ENCODE assay signal across 16 cellular contexts in genomic region chr21:46250146-46250725, GRCh38. TPM values are rescaled to one million over a fixed set of nuclear protein-coding genes. Genes with fewer than 3 reads are reported as not detected.
DNase-seq lines count a peak whose midpoint lies in the region; ATAC-seq lines count a peak whose summit lies in the region.
"Had no signal": no experiment of that assay in that cellular context is flagged by ENCODE, and none has a peak within 500 bp of the region (broad histone marks: within the 10 kb centered on the region; RNA-seq: fewer than 3 reads in every experiment).

No MANE protein-coding gene starts in this region.

- POLR2A ChIA-PET in naive thymus-derived CD8-positive, alpha-beta T cell (lab: Charles Lee): no interaction called here

- no peak for ATAC-seq in naive thymus-derived CD8-positive, alpha-beta T cell
- no peak for ATAC-seq in HG02642 (IDR thresholded peaks at IDR 0.05; ENCODE audit: poor library complexity, unreplicated experiment)
- ATAC-seq: stimulated activated naive B cell treated with anti-CD40 and anti-IgM and Interleukin-4, amounts not matched to agents 10 μg/mL and 1 μg/mL and 100 μg/mL, for 72 hours had no signal

- H3K4me1 Mint-ChIP-seq in activated T-cell treated with anti-CD3 and anti-CD28 coated beads, Interleukin-2, amount 50 U/mL, for 24 hours (ENCODE audit: low read depth): peaks cover 40% of the 10 kb centered on the region
- H3K4me1 Mint-ChIP-seq in IgD-negative memory B cell: peaks cover 9 to 34% (median 28%) of the 10 kb centered on the region in 3 donors
- H3K4me1 Mint-ChIP-seq in activated T-helper 1 cell treated with anti-CD3 and anti-CD28 coated beads, Interleukin-12 subunit alpha, Interleukin-12 subunit beta, Interleukin-2, Interleukin-4 antibody, amounts not matched to agents 30 ng/mL and 10 ng/mL and 1 ng/mL, durations not matched to agents 14 hours and 24 hours and 36 hours (ENCODE audit: low read depth): peaks cover 43% of the 10 kb centered on the region
- H3K4me1 Mint-ChIP-seq in naive thymus-derived CD8-positive, alpha-beta T cell: peaks cover 29 to 47% (median 42%) of the 10 kb centered on the region in 4 donors

- intact Hi-C loops in activated T-helper 1 cell treated with anti-CD3 and anti-CD28 coated beads, Interleukin-12 subunit alpha, Interleukin-12 subunit beta, Interleukin-2, Interleukin-4 antibody, amounts not matched to agents 30 ng/mL and 10 ng/mL and 1 ng/mL, durations not matched to agents 14 hours and 24 hours and 36 hours (cut with micrococcal nuclease): no loop called here

- H3K27ac Mint-ChIP-seq in activated T-cell treated with anti-CD3 and anti-CD28 coated beads, Interleukin-2, amount 50 U/mL, for 24 hours: peak overlapping the region; percentile 42
- H3K27ac Mint-ChIP-seq in IgD-negative memory B cell: peak overlapping the region in 2 of 3 donors; percentile 68 to 80
- H3K27ac Mint-ChIP-seq in activated T-helper 1 cell treated with anti-CD3 and anti-CD28 coated beads, Interleukin-12 subunit alpha, Interleukin-12 subunit beta, Interleukin-2, Interleukin-4 antibody, amounts not matched to agents 30 ng/mL and 10 ng/mL and 1 ng/mL, durations not matched to agents 14 hours and 24 hours and 36 hours: peak overlapping the region; percentile 70
- H3K27ac Mint-ChIP-seq in naive thymus-derived CD8-positive, alpha-beta T cell: peak overlapping the region; percentile 28 to 92 (median 72)
- H3K27ac Mint-ChIP-seq: stimulated activated naive B cell treated with anti-CD40 and anti-IgM and Interleukin-4, amounts not matched to agents 10 μg/mL and 1 μg/mL and 100 μg/mL, for 72 hours had no signal

- H3K9me3 Mint-ChIP-seq in activated T-cell treated with anti-CD3 and anti-CD28 coated beads, Interleukin-2, amount 50 U/mL, for 24 hours: no peaks in the 10 kb centered on the region
- peaks cover 0 to 2% (median 0%) of the 10 kb centered on the region in 3 donors for H3K9me3 Mint-ChIP-seq in IgD-negative memory B cell
- H3K9me3 Mint-ChIP-seq in activated T-helper 1 cell treated with anti-CD3 and anti-CD28 coated beads, Interleukin-12 subunit alpha, Interleukin-12 subunit beta, Interleukin-2, Interleukin-4 antibody, amounts not matched to agents 30 ng/mL and 10 ng/mL and 1 ng/mL, durations not matched to agents 14 hours and 24 hours and 36 hours: no peaks in the 10 kb centered on the region
- no peaks in the 10 kb centered on the region for H3K9me3 Mint-ChIP-seq in naive thymus-derived CD8-positive, alpha-beta T cell

- peaks cover 95% of the 10 kb centered on the region for H3K36me3 Mint-ChIP-seq in activated T-cell treated with anti-CD3 and anti-CD28 coated beads, Interleukin-2, amount 50 U/mL, for 24 hours (ENCODE audit: low read depth)
- peaks cover 5% of the 10 kb centered on the region for H3K36me3 Mint-ChIP-seq in IgD-negative memory B cell
- H3K36me3 Mint-ChIP-seq in activated T-helper 1 cell treated with anti-CD3 and anti-CD28 coated beads, Interleukin-12 subunit alpha, Interleukin-12 subunit beta, Interleukin-2, Interleukin-4 antibody, amounts not matched to agents 30 ng/mL and 10 ng/mL and 1 ng/mL, durations not matched to agents 14 hours and 24 hours and 36 hours (ENCODE audit: low read depth): peaks cover 58% of the 10 kb centered on the region
- H3K36me3 Mint-ChIP-seq in naive thymus-derived CD8-positive, alpha-beta T cell: peaks cover 5 to 88% (median 49%) of the 10 kb centered on the region in 3 donors

- DNase-seq in activated T-cell treated with anti-CD3 and anti-CD28 coated beads, Interleukin-2, amount 50 U/mL, for 24 hours: no peak
- DNase-seq in activated T-cell treated with anti-CD3 and anti-CD28 coated beads, Interleukin-2, amount 50 U/mL, for 48 hours: no peak
- DNase-seq in activated T-helper 1 cell treated with anti-CD3 and anti-CD28 coated beads, Interleukin-12 subunit alpha, Interleukin-12 subunit beta, Interleukin-2, Interleukin-4 antibody, amounts not matched to agents 30 ng/mL and 10 ng/mL and 1 ng/mL, durations not matched to agents 14 hours and 24 hours and 36 hours (ENCODE audit: low spot score): no peak
- no peak for DNase-seq in naive thymus-derived CD8-positive, alpha-beta T cell
- DNase-seq in kidney glomerular epithelial cell (lab: John Stamatoyannopoulos, UW) (no peak), cortex of kidney (lab: John Stamatoyannopoulos, UW) (no peak)
- DNase-seq: cerebellar nuclear complex; midbrain; NCI-H1436 treated with DMSO at 0.1 percent for 48 hours; NCI-H510A; RPMI8226; stimulated activated CD4-positive, alpha-beta T cell treated with anti-CD3 and anti-CD28 coated beads, Interleukin-2, amount 100 ng/mL, for 24 hours; stimulated activated naive B cell treated with anti-CD40 and anti-IgM and Interleukin-4, amounts not matched to agents 10 μg/mL and 1 μg/mL and 100 μg/mL, for 72 hours; WERI-Rb-1 had no signal

- H3K27me3 Mint-ChIP-seq in activated T-cell treated with anti-CD3 and anti-CD28 coated beads, Interleukin-2, amount 50 U/mL, for 24 hours: no peaks in the 10 kb centered on the region
- no peaks in the 10 kb centered on the region for H3K27me3 Mint-ChIP-seq in IgD-negative memory B cell
- H3K27me3 Mint-ChIP-seq in activated T-helper 1 cell treated with anti-CD3 and anti-CD28 coated beads, Interleukin-12 subunit alpha, Interleukin-12 subunit beta, Interleukin-2, Interleukin-4 antibody, amounts not matched to agents 30 ng/mL and 10 ng/mL and 1 ng/mL, durations not matched to agents 14 hours and 24 hours and 36 hours (ENCODE audit: insufficient read depth): no peaks in the 10 kb centered on the region
- H3K27me3 Mint-ChIP-seq in naive thymus-derived CD8-positive, alpha-beta T cell: no peaks in the 10 kb centered on the region
- H3K27me3 Mint-ChIP-seq: stimulated activated naive B cell treated with anti-CD40 and anti-IgM and Interleukin-4, amounts not matched to agents 10 μg/mL and 1 μg/mL and 100 μg/mL, for 72 hours had no signal

- H3K4me3 Mint-ChIP-seq in activated T-cell treated with anti-CD3 and anti-CD28 coated beads, Interleukin-2, amount 50 U/mL, for 24 hours: no peak overlapping the region
- H3K4me3 Mint-ChIP-seq in IgD-negative memory B cell: no peak overlapping the region
- no peak overlapping the region for H3K4me3 Mint-ChIP-seq in activated T-helper 1 cell treated with anti-CD3 and anti-CD28 coated beads, Interleukin-12 subunit alpha, Interleukin-12 subunit beta, Interleukin-2, Interleukin-4 antibody, amounts not matched to agents 30 ng/mL and 10 ng/mL and 1 ng/mL, durations not matched to agents 14 hours and 24 hours and 36 hours
- peak overlapping the region in 4 of 10 donors; percentile 3 to 11 (median 4) for H3K4me3 Mint-ChIP-seq in naive thymus-derived CD8-positive, alpha-beta T cell
- H3K4me3 Mint-ChIP-seq: stimulated activated naive B cell treated with anti-CD40 and anti-IgM and Interleukin-4, amounts not matched to agents 10 μg/mL and 1 μg/mL and 100 μg/mL, for 72 hours had no signal

RNA-seq across cellular contexts. Expression of gene LSS, which starts 21.7 kb away (rescaled TPM):
- polyA plus RNA-seq in IgD-negative memory B cell: 13.5 TPM
- total RNA-seq in activated T-helper 1 cell treated with anti-CD3 and anti-CD28 coated beads, Interleukin-12 subunit alpha, Interleukin-12 subunit beta, Interleukin-2, Interleukin-4 antibody, amounts not matched to agents 30 ng/mL and 10 ng/mL and 1 ng/mL, durations not matched to agents 14 hours and 24 hours and 36 hours: 15.8 and 17.0 TPM in 2 replicates
- total RNA-seq in naive thymus-derived CD8-positive, alpha-beta T cell: 10 to 100 TPM; 43.6 to 47.6 TPM
- polyA plus RNA-seq in naive thymus-derived CD8-positive, alpha-beta T cell: 10 to 100 TPM; 12.3 to 14.6 (median 14.3) TPM

RNA-seq across cellular contexts. Expression of gene MCM3AP, which starts 35.2 kb away (rescaled TPM):
- 48.5 TPM for polyA plus RNA-seq in IgD-negative memory B cell
- 131 and 137 TPM in 2 replicates for total RNA-seq in activated T-helper 1 cell treated with anti-CD3 and anti-CD28 coated beads, Interleukin-12 subunit alpha, Interleukin-12 subunit beta, Interleukin-2, Interleukin-4 antibody, amounts not matched to agents 30 ng/mL and 10 ng/mL and 1 ng/mL, durations not matched to agents 14 hours and 24 hours and 36 hours
- total RNA-seq in naive thymus-derived CD8-positive, alpha-beta T cell: 100 to 1,000 TPM; 186 to 187 TPM
- polyA plus RNA-seq in naive thymus-derived CD8-positive, alpha-beta T cell: 10 to 100 TPM; 40.5 to 61.0 (median 41.5) TPM

RNA-seq across cellular contexts. Expression of gene YBEY, which starts 35.9 kb away (rescaled TPM):
- polyA plus RNA-seq in IgD-negative memory B cell: 33.8 TPM
- 16.7 and 17.6 TPM in 2 replicates for total RNA-seq in activated T-helper 1 cell treated with anti-CD3 and anti-CD28 coated beads, Interleukin-12 subunit alpha, Interleukin-12 subunit beta, Interleukin-2, Interleukin-4 antibody, amounts not matched to agents 30 ng/mL and 10 ng/mL and 1 ng/mL, durations not matched to agents 14 hours and 24 hours and 36 hours
- 10 to 100 TPM; 14.8 to 15.6 TPM for total RNA-seq in naive thymus-derived CD8-positive, alpha-beta T cell
- 10 to 100 TPM; 14.2 to 22.2 (median 14.7) TPM for polyA plus RNA-seq in naive thymus-derived CD8-positive, alpha-beta T cell
